In genomic region chr6:108152446-108152845, GRCh38 we compare ENCODE assay signal across 38 cellular contexts. TPM values are rescaled to one million over a fixed set of nuclear protein-coding genes. Genes with fewer than 3 reads are reported as not detected.
"Had no signal": no experiment of that assay in that cellular context is flagged by ENCODE, and none has a peak within 500 bp of the region (broad histone marks: within the 10 kb centered on the region; RNA-seq: fewer than 3 reads in every experiment).

No MANE protein-coding gene starts in this region.

- H3K27ac ChIP-seq: KMS-11 had no signal

- H3K4me2 ChIP-seq: KMS-11 had no signal

- DNase-seq: Karpas-422, Kasumi-1, MG63, MM.1S, MV-4-11, NCI-H1048, NCI-H1092, NCI-H1092 treated with DMSO at 0.1 percent for 48 hours, NCI-H1105, NCI-H1105 treated with DMSO at 0.1 percent for 48 hours, NCI-H1417, NCI-H1417 treated with DMSO at 0.1 percent for 48 hours, NCI-H1436, NCI-H1436 treated with DMSO at 0.1 percent for 48 hours, NCI-H146, NCI-H1694, NCI-H1694 treated with DMSO at 0.1 percent for 48 hours, NCI-H187, NCI-H187 treated with DMSO at 0.1 percent for 48 hours, NCI-H1930, NCI-H2029, NCI-H2029 treated with DMSO at 0.1 percent for 48 hours, NCI-H2081, NCI-H2081 treated with DMSO at 0.1 percent for 48 hours, NCI-H2107, NCI-H2171, NCI-H2171 treated with DMSO at 0.1 percent for 48 hours, NCI-H2227 treated with DMSO at 0.1 percent for 48 hours, NCI-H226, NCI-H345, NCI-H446, NCI-H446 treated with DMSO at 0.1 percent for 48 hours, NCI-H510A, NCI-H510A treated with DMSO at 0.1 percent for 48 hours had no signal

- H3K9ac ChIP-seq: KMS-11 had no signal

- H3K9me3 ChIP-seq: MG63 had no signal

- H3K4me3 ChIP-seq: MG63 had no signal

- H3K36me3 ChIP-seq: MG63 had no signal

RNA-seq across cellular contexts. Expression of gene NR2E1, which starts 13.4 kb away (rescaled TPM):
- total RNA-seq: LHCN-M2, MCF 10A, NCI-H460 had no signal
